10 cellular contexts compared by ENCODE assay signal in genomic region chr3:58536501-58537411, GRCh38. TPM values are rescaled to one million over a fixed set of nuclear protein-coding genes. Genes with fewer than 3 reads are reported as not detected.
A peak's percentile ranks its signal among the peaks of the same experiment; 100 is the strongest.
DNase-seq lines count a peak whose midpoint lies in the region; ATAC-seq and TF ChIP-seq lines count a peak whose summit lies in the region.
"Had no signal": no experiment of that assay in that cellular context is flagged by ENCODE, and none has a peak within 500 bp of the region (broad histone marks: within the 10 kb centered on the region; RNA-seq: fewer than 3 reads in every experiment).

Gene ACOX2, minus strand, starts transcription at chr3:58537190. Its CDS starts 2,084 bp downstream, at chr3:58535106.

- H3K36me3 ChIP-seq in BJ (ENCODE audit: control insufficient read depth, insufficient read depth, low read length), result no peaks in the 10 kb centered on the region
- H3K36me3 ChIP-seq in adipocyte (ENCODE audit: control insufficient read depth, insufficient read depth, low read length, severe bottlenecking), result peaks cover 25% of the 10 kb centered on the region
- peaks cover 29% of the 10 kb centered on the region for H3K36me3 ChIP-seq in left ventricle myocardium inferior
- no peaks in the 10 kb centered on the region for H3K36me3 ChIP-seq in prostate gland

- H3K27me3 ChIP-seq in BJ (ENCODE audit: control insufficient read depth, insufficient read depth, low read length) (no peaks in the 10 kb centered on the region), adipocyte (replicated peaks; ENCODE audit: control insufficient read depth, insufficient read depth, low read length) (no peaks in the 10 kb centered on the region), left ventricle myocardium inferior (ENCODE audit: low read depth) (no peaks in the 10 kb centered on the region), prostate gland (replicated peaks; ENCODE audit: insufficient read depth) (no peaks in the 10 kb centered on the region), H9 (ENCODE audit: insufficient read depth, low read length) (no peaks in the 10 kb centered on the region)

- DNase-seq in BJ (ENCODE audit: low read depth), result no peak
- no peak for DNase-seq in adipocyte (ENCODE audit: low read depth)
- DNase-seq in left ventricle myocardium inferior, result peak; percentile 79
- peak; percentile 32 for DNase-seq in prostate gland (ENCODE audit: low spot score)
- DNase-seq in HuH-7 (ENCODE audit: low spot score), result no peak
- DNase-seq in H9, result no peak
- no peak for DNase-seq in occipital lobe (lab: John Stamatoyannopoulos, UW)
- DNase-seq: stimulated activated CD4-positive, alpha-beta T cell treated with anti-CD3 and anti-CD28 coated beads, Interleukin-12 subunit alpha, Interleukin-12 subunit beta, amount 100 ng/mL, for 4 hours had no signal

- H3K4me2 ChIP-seq in H9 (ENCODE audit: insufficient read depth, insufficient read length, low read length), result no peak within 1 kb of the TSS

- H2BK12ac ChIP-seq in H9 (ENCODE audit: insufficient read length, low read depth, low read length), result no peak within 1 kb of the TSS

- no peak within 1 kb of the TSS for H4K5ac ChIP-seq in H9 (ENCODE audit: insufficient read length, low read depth, low read length)

- H3T11ph ChIP-seq in H9 (ENCODE audit: low read length), result no peak within 1 kb of the TSS

- no peaks in the 10 kb centered on the region; a peak in 2 of 5 replicates for H3K9me3 Mint-ChIP-seq in H9
- H3K9me3 Mint-ChIP-seq: central memory CD8-positive, alpha-beta T cell had no signal

- intact Hi-C loops in left ventricle myocardium inferior (cut with micrococcal nuclease) (no loop called here), prostate gland (cut with DNase I) (no loop called here)

- ATAC-seq in HG02885 (IDR thresholded peaks at IDR 0.05; ENCODE audit: poor library complexity, unreplicated experiment), result no peak

- no peak within 1 kb of the TSS for H3K4ac ChIP-seq in H9 (ENCODE audit: low read depth, low read length)

- H3K9ac ChIP-seq in adipocyte (ENCODE audit: low read length) (peak within 1 kb of the TSS; percentile 98), H9 (ENCODE audit: extremely low read depth, insufficient read length, low read length) (no peak within 1 kb of the TSS)

- no peaks in the 10 kb centered on the region for H3K9me3 ChIP-seq in adipocyte (ENCODE audit: control insufficient read depth, low read length)
- H3K9me3 ChIP-seq in left ventricle myocardium inferior (replicated peaks), result no peaks in the 10 kb centered on the region
- no peaks in the 10 kb centered on the region for H3K9me3 ChIP-seq in prostate gland
- no peaks in the 10 kb centered on the region for H3K9me3 ChIP-seq in H9 (ENCODE audit: control insufficient read depth, low read depth, low read length)

- H3K14ac ChIP-seq in H9 (ENCODE audit: insufficient read depth, low read length), result no peak within 1 kb of the TSS; the same call in 1 of the 2 replicates

- no peak within 1 kb of the TSS for H3K18ac ChIP-seq in H9 (ENCODE audit: insufficient read length, low read depth, low read length)

- H3K4me1 ChIP-seq in adipocyte (ENCODE audit: control insufficient read depth, insufficient read depth, low read length), result peaks cover 43% of the 10 kb centered on the region
- peaks cover 46% of the 10 kb centered on the region for H3K4me1 ChIP-seq in left ventricle myocardium inferior
- no peaks in the 10 kb centered on the region for H3K4me1 ChIP-seq in prostate gland (replicated peaks)
- H3K4me1 ChIP-seq in H9 (ENCODE audit: insufficient read depth, low read length), result no peaks in the 10 kb centered on the region

- no peaks in the 10 kb centered on the region for H4K20me1 ChIP-seq in H9 (ENCODE audit: control insufficient read depth, insufficient read depth, insufficient read length)

- H2BK5ac ChIP-seq in H9 (ENCODE audit: insufficient read length, low read length), result no peak within 1 kb of the TSS

- POLR2A ChIA-PET in BJ (lab: Charles Lee), result interaction anchor here (0.5 to 0.6 kb wide), 2 partner anchors 16 to 791 kb away, joined by 4 to 6 read pairs; no protein-coding TSS in a partner anchor

- CTCF ChIA-PET in BJ (lab: Yijun Ruan, JAX), result interaction anchor here (0.8 to 9.8 kb wide), 11 partner anchors 9 to 229 kb away, joined by 3 to 69 read pairs (median 5); partner anchors contain the start of genes HTD2, KCTD6 and RPP14

- H3K23ac ChIP-seq in H9 (ENCODE audit: insufficient read length, low read depth, low read length), result no peak within 1 kb of the TSS

- peak within 1 kb of the TSS in 1 of 3 experiments; percentile 24; a peak in 1 of 7 replicates for H3K27ac Mint-ChIP-seq in H9

- no peak within 1 kb of the TSS for H3K56ac ChIP-seq in H9 (ENCODE audit: insufficient read length, low read depth, low read length)

- 26% methylated on average over 13 of the region's 13 CpGs for WGBS in prostate gland
- no CpG with 5 or more reads among the region's 13 CpGs for WGBS in H9 (ENCODE audit: extremely low coverage, insufficient read length, low lambda C conversion rate)

- TF ChIP-seq CTCF in BJ (IDR thresholded peaks at IDR 0.05; ENCODE audit: insufficient read depth, low read depth, low read length) (no peak), left ventricle myocardium inferior (IDR thresholded peaks at IDR 0.05; ENCODE audit: borderline replicate concordance) (no peak), prostate gland (IDR thresholded peaks at IDR 0.05) (no peak), H9 (conservative IDR thresholded peaks at IDR 0.05) (no peak)

- H3K79me2 ChIP-seq in H9 (ENCODE audit: insufficient read depth, low read length), result no peaks in the 10 kb centered on the region

- no peak within 1 kb of the TSS for H3K4me3 Mint-ChIP-seq in H9
- H3K4me3 Mint-ChIP-seq: central memory CD8-positive, alpha-beta T cell had no signal

- H2BK20ac ChIP-seq in H9 (ENCODE audit: low read depth, low read length, poor library complexity, severe bottlenecking), result no peak within 1 kb of the TSS

- H2AFZ ChIP-seq in H9 (ENCODE audit: low read length), result no peak within 1 kb of the TSS

- no peak within 1 kb of the TSS for H2BK15ac ChIP-seq in H9 (ENCODE audit: low read depth, low read length)

- H3K4me3 ChIP-seq in BJ (ENCODE audit: low read depth, low read length), result peak within 1 kb of the TSS; percentile 35
- peak within 1 kb of the TSS; percentile 86 for H3K4me3 ChIP-seq in adipocyte (ENCODE audit: low read length)
- peak within 1 kb of the TSS; percentile 69 for H3K4me3 ChIP-seq in left ventricle myocardium inferior
- H3K4me3 ChIP-seq in prostate gland, result peak within 1 kb of the TSS; percentile 13 to 15

- H3K27ac ChIP-seq in left ventricle myocardium inferior (replicated peaks) (peak within 1 kb of the TSS; percentile 91), prostate gland (peak within 1 kb of the TSS; percentile 61 to 76), H9 (ENCODE audit: insufficient read length, low read depth, low read length) (no peak within 1 kb of the TSS)

- no peak within 1 kb of the TSS for H2AK5ac ChIP-seq in H9 (ENCODE audit: insufficient read length, low read length)

- H4K91ac ChIP-seq in H9 (ENCODE audit: insufficient read length, low read depth, low read length), result no peak within 1 kb of the TSS

- no peaks in the 10 kb centered on the region for H3K79me1 ChIP-seq in H9 (ENCODE audit: insufficient read depth, low read depth, low read length, poor library complexity, severe bottlenecking)

- no peaks in the 10 kb centered on the region for H3K23me2 ChIP-seq in H9 (ENCODE audit: insufficient read length, low read depth, low read length, poor library complexity, severe bottlenecking)

- no peaks in the 10 kb centered on the region; the same call in 1 of the 2 replicates for H3K27me3 Mint-ChIP-seq in H9 (ENCODE audit: low read depth)
- H3K27me3 Mint-ChIP-seq: central memory CD8-positive, alpha-beta T cell had no signal

- no peaks in the 10 kb centered on the region for H3K36me3 Mint-ChIP-seq in H9 (ENCODE audit: insufficient read depth in 1 of 3, low read depth in 3 of 3)

- H3K4me1 Mint-ChIP-seq in H9, result peaks cover 11 to 25% of the 10 kb centered on the region in 2 experiments

- H2BK120ac ChIP-seq in H9 (ENCODE audit: low read depth, low read length, poor library complexity, severe bottlenecking), result no peak within 1 kb of the TSS

- no peak within 1 kb of the TSS for H4K8ac ChIP-seq in H9 (replicated peaks; ENCODE audit: insufficient read length, low read depth, low read length)

- no peak for TF ChIP-seq POLR2A in prostate gland (IDR thresholded peaks at IDR 0.05)

RNA-seq across cellular contexts. Expression of gene ACOX2, which starts in this region (rescaled TPM):
- 32.3 and 39.6 TPM in 2 replicates for polyA plus RNA-seq in BJ (2011; rRNA removed)
- polyA minus RNA-seq in BJ (2011; rRNA and poly(A)+ RNA removed), result 22.5 and 28.0 TPM in 2 replicates
- total RNA-seq in left ventricle myocardium inferior (37.2 TPM), prostate gland (10 to 100 TPM; 19.7 to 42.5 TPM), H9 (2021) (0.85 and 1.6 TPM in 2 replicates), occipital lobe (0.78 TPM)

Comparison
In these comparisons a context has a peak if more than half of its experiments do, and no peak if none do; other contexts are left out.
1. DNase-seq: peak in left ventricle myocardium inferior (single experiment) and prostate gland (single experiment); none in BJ (single experiment), adipocyte (single experiment), HuH-7 (single experiment), H9 (single experiment) and occipital lobe (single experiment).
2. H3K4me3 ChIP-seq: peak in every context shown above with its lines; median percentile 86 in adipocyte; 69 in left ventricle myocardium inferior; 35 in BJ; 14 in prostate gland.